ENCODE assay signal across 16 cellular contexts in genomic region chr3:123301331-123302184, GRCh38.
A peak's percentile ranks its signal among the peaks of the same experiment; 100 is the strongest.
DNase-seq lines count a peak whose midpoint lies in the region; ATAC-seq, FAIRE-seq and TF ChIP-seq lines count a peak whose summit lies in the region.
"Had no signal": no experiment of that assay in that cellular context is flagged by ENCODE, and none has a peak within 500 bp of the region (broad histone marks: within the 10 kb centered on the region; RNA-seq: fewer than 3 reads in every experiment).

No MANE protein-coding gene starts in this region.

- H3K14ac ChIP-seq in H1 (ENCODE audit: insufficient read length), result no peak overlapping the region

- H3K4me2 ChIP-seq in GM23248 (ENCODE audit: unreplicated experiment) (no peak overlapping the region), H1 (ENCODE audit: insufficient read depth in 1 of 2, low read depth in 2 of 2, low read length in 2 of 2) (no peak overlapping the region)

- TF ChIP-seq POLR2A in H1 (IDR thresholded peaks at IDR 0.05; ENCODE audit: control extremely low read depth in 1 of 2, low read depth in 2 of 2, low read length in 2 of 2), result no peak

- peaks cover 2% of the 10 kb centered on the region; the same call in 1 of the 2 replicates for H3K79me1 ChIP-seq in H1 (ENCODE audit: low read depth, low read length)

- H3K4me3 ChIP-seq in GM23248 (no peak overlapping the region), H1 (ENCODE audit: extremely low read depth in 1 of 4, insufficient read depth in 2 of 4, low read depth in 3 of 4, low read length in 4 of 4) (no peak overlapping the region), lower lobe of right lung (no peak overlapping the region)
- H3K4me3 ChIP-seq: HAP-1, SK-N-MC had no signal

- H3K4ac ChIP-seq in H1 (replicated peaks; ENCODE audit: insufficient read length, low read depth, low read length), result no peak overlapping the region

- no peak overlapping the region for H3K18ac ChIP-seq in H1 (ENCODE audit: extremely low read depth, low read length)

- peak overlapping the region; percentile 17 for H4K5ac ChIP-seq in H1 (ENCODE audit: insufficient read length, low read depth, low read length)

- H3K79me2 ChIP-seq in GM23248 (ENCODE audit: insufficient read depth) (no peaks in the 10 kb centered on the region), H1 (ENCODE audit: control insufficient read depth in 1 of 2, insufficient read depth in 2 of 2, low read length in 2 of 2) (no peaks in the 10 kb centered on the region)

- WGBS in GM23248 (ENCODE audit: low coverage in 1 of 2, low lambda C conversion rate in 2 of 2, missing lambda C conversion rate in 2 of 2), 2 experiments, result 43 to 57% methylated on average over 3 to 4 of the region's 4 CpGs
- WGBS in H1 (ENCODE audit: extremely low coverage in 1 of 2, insufficient coverage in 1 of 2, insufficient read length in 1 of 2, insufficient replicate concordance in 2 of 2, low coverage in 1 of 2, low lambda C conversion rate in 2 of 2, missing lambda C conversion rate in 1 of 2), 2 experiments, result 44% methylated on average over 2 of the region's 4 CpGs; no CpG with 5 or more reads in 1 of the 2 experiments

- ATAC-seq in lower lobe of right lung (no peak), HG02970 (IDR thresholded peaks at IDR 0.05; ENCODE audit: low FRiP score, unreplicated experiment) (no peak)
- ATAC-seq: Panc1 had no signal

- no peak overlapping the region for H3K9ac ChIP-seq in GM23248
- H3K9ac ChIP-seq in H1 (replicated peaks in 1 of 4; ENCODE audit: extremely low read depth in 1 of 4, low read depth in 3 of 4, low read length in 3 of 4), result no peak overlapping the region

- H3K9me3 ChIP-seq in GM23248 (ENCODE audit: low read depth) (no peaks in the 10 kb centered on the region), H1 (ENCODE audit: insufficient read depth in 2 of 2, low read depth in 1 of 2, low read length in 1 of 2) (no peaks in the 10 kb centered on the region), lower lobe of right lung (no peaks in the 10 kb centered on the region)
- H3K9me3 ChIP-seq: HAP-1 had no signal

- TF ChIP-seq CTCF in H1 (IDR thresholded peaks at IDR 0.05; ENCODE audit: control extremely low read depth in 1 of 3, insufficient read depth in 1 of 3, low read depth in 1 of 3, low read length in 3 of 3), result no peak
- TF ChIP-seq CTCF in lower lobe of right lung (IDR thresholded peaks at IDR 0.05), result no peak

- H3K36me3 ChIP-seq in GM23248 (ENCODE audit: low read depth), result no peaks in the 10 kb centered on the region
- H3K36me3 ChIP-seq in H1 (ENCODE audit: control insufficient read depth in 2 of 4, insufficient read depth in 4 of 4, low read length in 3 of 4), result peaks cover 0 to 13% (median 6%) of the 10 kb centered on the region in 4 experiments; a peak in 4 of 8 replicates
- H3K36me3 ChIP-seq in lower lobe of right lung, result no peaks in the 10 kb centered on the region
- H3K36me3 ChIP-seq: HAP-1 had no signal

- in situ Hi-C loops in GM23248 (cut with MboI), result no loop called here

- H3K23me2 ChIP-seq in H1 (ENCODE audit: low read depth, low read length), result no peaks in the 10 kb centered on the region

- no peak overlapping the region for H3K27ac ChIP-seq in GM23248
- no peak overlapping the region for H3K27ac ChIP-seq in H1 (ENCODE audit: low read depth, low read length)
- H3K27ac ChIP-seq in lower lobe of right lung, result no peak overlapping the region
- H3K27ac ChIP-seq: SK-N-MC had no signal

- H4K20me1 ChIP-seq in GM23248 (ENCODE audit: insufficient read depth) (no peaks in the 10 kb centered on the region), H1 (replicated peaks in 1 of 2; ENCODE audit: control insufficient read depth in 1 of 2, insufficient read depth in 2 of 2, low read length in 2 of 2) (no peaks in the 10 kb centered on the region)

- H3F3A ChIP-seq in GM23248 (ENCODE audit: insufficient read depth), result no peaks in the 10 kb centered on the region

- H2BK5ac ChIP-seq in H1 (ENCODE audit: low read depth, low read length), result no peak overlapping the region

- H2BK120ac ChIP-seq in H1 (replicated peaks; ENCODE audit: low read depth, low read length), result no peak overlapping the region

- no peaks in the 10 kb centered on the region for H3K9me2 ChIP-seq in GM23248 (ENCODE audit: insufficient read depth)

- H4K91ac ChIP-seq in H1 (replicated peaks; ENCODE audit: insufficient read length, low read length), result no peak overlapping the region

- H3K27me3 ChIP-seq in GM23248 (replicated peaks; ENCODE audit: insufficient read depth), result peaks cover 5% of the 10 kb centered on the region; the same call in 1 of the 2 replicates
- no peaks in the 10 kb centered on the region for H3K27me3 ChIP-seq in H1 (replicated peaks in 1 of 4; ENCODE audit: control insufficient read depth in 3 of 4, extremely low read depth in 1 of 4, insufficient read depth in 3 of 4, low read length in 3 of 4)
- no peaks in the 10 kb centered on the region for H3K27me3 ChIP-seq in lower lobe of right lung (ENCODE audit: low read depth)

- no peak overlapping the region for H4K8ac ChIP-seq in H1 (ENCODE audit: extremely low read depth, insufficient read depth, low read length)

- no peak for TF ChIP-seq RAD21 in H1 (IDR thresholded peaks at IDR 0.05 in 1 of 2, conservative IDR thresholded peaks at IDR 0.05 in 1 of 2; ENCODE audit: low read depth in 2 of 2, low read length in 2 of 2)

- POLR2A ChIA-PET in H1 (lab: Charles Lee; ENCODE audit: partially characterized antibody), result interaction anchor here (0.9 to 7.0 kb wide), 5 partner anchors 9 to 26 kb away, joined by 3 to 35 read pairs (median 4); no protein-coding TSS in a partner anchor

- CTCF ChIA-PET in H1 (lab: Charles Lee; ENCODE audit: partially characterized antibody), result interaction anchor here (0.7 to 17.6 kb wide), 13 partner anchors 9 to 901 kb away, joined by 3 to 245 read pairs (median 6); no protein-coding TSS in a partner anchor

- FAIRE-seq in H1 (lab: Jason Lieb, UNC), result no peak

- H2BK12ac ChIP-seq in H1 (ENCODE audit: low read depth, low read length), result no peak overlapping the region

- intact Hi-C loops in lower lobe of right lung (cut with DNase I), result no loop called here

- no peak overlapping the region for H2AFZ ChIP-seq in GM23248
- no peak overlapping the region for H2AFZ ChIP-seq in H1 (ENCODE audit: low read length)

- H2BK20ac ChIP-seq in H1 (ENCODE audit: low read length), result no peak overlapping the region

- no peak overlapping the region for H2BK15ac ChIP-seq in H1 (ENCODE audit: low read length)

- H3K4me1 ChIP-seq in GM23248 (ENCODE audit: insufficient read depth) (no peaks in the 10 kb centered on the region), H1 (replicated peaks in 1 of 4; ENCODE audit: control insufficient read depth in 3 of 4, insufficient read depth in 4 of 4, low read length in 3 of 4) (no peaks in the 10 kb centered on the region), lower lobe of right lung (no peaks in the 10 kb centered on the region)
- H3K4me1 ChIP-seq: HAP-1 had no signal

- H3K56ac ChIP-seq in H1 (replicated peaks; ENCODE audit: insufficient read length, low read depth, low read length), result no peak overlapping the region

- DNase-seq in AG08395 (ENCODE audit: low spot score) (peak; percentile 11), GM23248 (peak; percentile 23), H1 (ENCODE audit: low read depth in 1 of 2, low spot score in 2 of 2) (no peak), lower lobe of right lung (peak; percentile 26), NCI-H146 treated with DMSO at 0.1 percent for 48 hours (lab: John Stamatoyannopoulos, UW; ENCODE audit: unreplicated experiment) (no peak), hippocampal formation (lab: John Stamatoyannopoulos, UW) (no peak)
- DNase-seq: CD4-positive, alpha-beta T cell; MV-4-11; NCI-H1417; NCI-H2029 treated with DMSO at 0.1 percent for 48 hours; NCI-H2171 treated with DMSO at 0.1 percent for 48 hours; NCI-H774 had no signal

- H3K23ac ChIP-seq in H1 (ENCODE audit: insufficient read length), result no peak overlapping the region

- TF ChIP-seq EP300 in H1 (IDR thresholded peaks at IDR 0.05; ENCODE audit: borderline replicate concordance in 1 of 2, low read depth in 2 of 2, low read length in 2 of 2), result no peak

- no peak overlapping the region for H2AK5ac ChIP-seq in H1 (ENCODE audit: low read depth, low read length)

TF ChIP-seq in H1, 55 proteins besides CTCF, POLR2A, EP300 and RAD21:
- TF ChIP-seq SUZ12 (IDR thresholded peaks at IDR 0.05; ENCODE audit: low read length), result no peak
- no peak for TF ChIP-seq CHD1 (IDR thresholded peaks at IDR 0.05; ENCODE audit: low read depth, low read length)
- no peak for TF ChIP-seq CBX8 (IDR thresholded peaks at IDR 0.05; ENCODE audit: borderline replicate concordance, low read depth, low read length)

Comparison
In these comparisons a context has a peak if more than half of its experiments do, and no peak if none do; other contexts are left out.
1. DNase-seq: peak in AG08395 (single experiment), GM23248 (single experiment) and lower lobe of right lung (single experiment); none in H1 (0 of 2), NCI-H146 treated with DMSO at 0.1 percent for 48 hours (single experiment) and hippocampal formation (0 of 2).